In genomic region chr2:47225061-47225783, GRCh38 we compare ENCODE assay signal across 1 cellular context.
TF ChIP-seq lines count a peak whose summit lies in the region.

No MANE protein-coding gene starts in this region.

TF ChIP-seq in HepG2, 621 proteins besides CTCF, POLR2A, EP300 and RAD21 (continued from another document and continues in another):
- TF ChIP-seq SKIL (CRISPR knock-in tag; IDR thresholded peaks at IDR 0.05; ENCODE audit: borderline replicate concordance) (peak; percentile 82), RFX5 (IDR thresholded peaks at IDR 0.05; ENCODE audit: low read depth, low read length) (no peak), PHF5A (CRISPR knock-in tag; IDR thresholded peaks at IDR 0.05; ENCODE audit: low read depth, unreplicated experiment) (no peak), ZNF292 (CRISPR knock-in tag; IDR thresholded peaks at IDR 0.05; ENCODE audit: borderline replicate concordance, low read depth) (peak; percentile 85; the same call in 1 of the 2 replicates), ZEB1 (IDR thresholded peaks at IDR 0.05; ENCODE audit: insufficient replicate concordance, low read depth) (peak; percentile 70), KDM3A (CRISPR knock-in tag; IDR thresholded peaks at IDR 0.05; ENCODE audit: low read depth) (peak; percentile 54; the same call in 1 of the 2 replicates), CREB3 (CRISPR knock-in tag; IDR thresholded peaks at IDR 0.05) (no peak), ZNF382 (CRISPR knock-in tag; IDR thresholded peaks at IDR 0.05; ENCODE audit: borderline replicate concordance) (no peak), NFKBIZ (CRISPR knock-in tag; IDR thresholded peaks at IDR 0.05) (no peak; the same call in 1 of the 2 replicates), BRCA1 (CRISPR knock-in tag; IDR thresholded peaks at IDR 0.05) (no peak), KDM2A (CRISPR knock-in tag; IDR thresholded peaks at IDR 0.05; ENCODE audit: borderline replicate concordance, low read depth) (peak; percentile 85; the same call in 1 of the 2 replicates), ZNF367 (CRISPR knock-in tag; IDR thresholded peaks at IDR 0.05; ENCODE audit: borderline replicate concordance) (no peak), ZNF570 (CRISPR knock-in tag; IDR thresholded peaks at IDR 0.05; ENCODE audit: borderline replicate concordance) (no peak), MAFF (IDR thresholded peaks at IDR 0.05; ENCODE audit: low read depth, low read length) (peak; percentile 53), ZNF296 (CRISPR knock-in tag; conservative IDR thresholded peaks at IDR 0.05) (no peak), SAP130 (CRISPR knock-in tag; IDR thresholded peaks at IDR 0.05; ENCODE audit: low read depth) (peak; percentile 95), MZF1 (CRISPR knock-in tag; IDR thresholded peaks at IDR 0.05; ENCODE audit: borderline replicate concordance) (no peak), AFF4 (CRISPR knock-in tag; IDR thresholded peaks at IDR 0.05) (no peak), NONO (IDR thresholded peaks at IDR 0.05) (no peak), NONO (CRISPR knock-in tag; conservative IDR thresholded peaks at IDR 0.05) (peak; percentile 69; the same call in 1 of the 2 replicates), CBFB (CRISPR knock-in tag; IDR thresholded peaks at IDR 0.05) (peak; percentile 83; the same call in 1 of the 2 replicates), YEATS4 (CRISPR knock-in tag; IDR thresholded peaks at IDR 0.05; ENCODE audit: borderline replicate concordance) (no peak), KLF12 (CRISPR knock-in tag; IDR thresholded peaks at IDR 0.05; ENCODE audit: borderline replicate concordance) (no peak), ZMYM4 (CRISPR knock-in tag; IDR thresholded peaks at IDR 0.05) (peak; percentile 76), TBX3 (IDR thresholded peaks at IDR 0.05; ENCODE audit: borderline replicate concordance) (peak; percentile 55; the same call in 1 of the 2 replicates), HIVEP1 (CRISPR knock-in tag; IDR thresholded peaks at IDR 0.05) (peak; percentile 87), ZNF207 (IDR thresholded peaks at IDR 0.05; ENCODE audit: borderline replicate concordance) (no peak), NAIF1 (CRISPR knock-in tag; IDR thresholded peaks at IDR 0.05; ENCODE audit: borderline replicate concordance) (no peak), ZNF644 (CRISPR knock-in tag; IDR thresholded peaks at IDR 0.05; ENCODE audit: low read depth) (peak; percentile 81), LCORL (IDR thresholded peaks at IDR 0.05) (peak; percentile 62; the same call in 1 of the 2 replicates), LCORL (CRISPR knock-in tag; IDR thresholded peaks at IDR 0.05) (peak; percentile 91), ZNF720 (CRISPR knock-in tag; IDR thresholded peaks at IDR 0.05) (no peak), ZNF34 (CRISPR knock-in tag; IDR thresholded peaks at IDR 0.05; ENCODE audit: borderline replicate concordance) (no peak), TAF15 (IDR thresholded peaks at IDR 0.05; ENCODE audit: low read depth, low read length, poor library complexity, severe bottlenecking) (no peak), FOXA3 (CRISPR knock-in tag; IDR thresholded peaks at IDR 0.05) (peak; percentile 90), MED13 (CRISPR knock-in tag; IDR thresholded peaks at IDR 0.05) (no peak), ZNF597 (CRISPR knock-in tag; IDR thresholded peaks at IDR 0.05) (no peak), CCDC6 (CRISPR knock-in tag; IDR thresholded peaks at IDR 0.05) (peak; percentile 79), SSRP1 (CRISPR knock-in tag; IDR thresholded peaks at IDR 0.05) (no peak; the same call in 1 of the 2 replicates), ZNF350 (CRISPR knock-in tag; IDR thresholded peaks at IDR 0.05; ENCODE audit: borderline replicate concordance, low read depth) (peak; percentile 96), THYN1 (CRISPR knock-in tag; IDR thresholded peaks at IDR 0.05; ENCODE audit: borderline replicate concordance, low read depth) (no peak), ZNF773 (CRISPR knock-in tag; IDR thresholded peaks at IDR 0.05; ENCODE audit: borderline replicate concordance) (no peak), GATA4 (IDR thresholded peaks at IDR 0.05; ENCODE audit: borderline replicate concordance, low read depth) (no peak), KLF13 (CRISPR knock-in tag; IDR thresholded peaks at IDR 0.05) (no peak), ARID2 (CRISPR knock-in tag; IDR thresholded peaks at IDR 0.05; ENCODE audit: borderline replicate concordance) (no peak), FOXO1 (CRISPR knock-in tag; IDR thresholded peaks at IDR 0.05) (no peak; the same call in 1 of the 2 replicates), NR2C2 (CRISPR knock-in tag; IDR thresholded peaks at IDR 0.05; ENCODE audit: borderline replicate concordance) (peak; percentile 88), ZBTB37 (CRISPR knock-in tag; IDR thresholded peaks at IDR 0.05) (peak; percentile 77; the same call in 1 of the 2 replicates), HNRNPL (IDR thresholded peaks at IDR 0.05; ENCODE audit: low read depth, low read length) (0 out of 2 replicates have a peak, but pooled peaks have one; percentile 37), ZBTB7B (CRISPR knock-in tag; IDR thresholded peaks at IDR 0.05) (peak; percentile 66), DNMT3B (CRISPR knock-in tag; conservative IDR thresholded peaks at IDR 0.05) (0 out of 2 replicates have a peak, but pooled peaks have one; percentile 48), ZFY (CRISPR knock-in tag; IDR thresholded peaks at IDR 0.05) (no peak; the same call in 1 of the 2 replicates), RAD51 (IDR thresholded peaks at IDR 0.05; ENCODE audit: borderline replicate concordance) (no peak), DDIT3 (CRISPR knock-in tag; IDR thresholded peaks at IDR 0.05) (no peak), POLR2AphosphoS5 (IDR thresholded peaks at IDR 0.05; ENCODE audit: low read depth, low read length) (no peak), ZNF703 (CRISPR knock-in tag; IDR thresholded peaks at IDR 0.05; ENCODE audit: borderline replicate concordance) (no peak; the same call in 1 of the 2 replicates), ZSCAN21 (CRISPR knock-in tag; IDR thresholded peaks at IDR 0.05; ENCODE audit: borderline replicate concordance) (peak; percentile 84; the same call in 1 of the 2 replicates), RNF2 (conservative IDR thresholded peaks at IDR 0.05; ENCODE audit: low read depth) (peak; percentile 74; the same call in 1 of the 2 replicates), ZFX (CRISPR knock-in tag; IDR thresholded peaks at IDR 0.05; ENCODE audit: low read depth) (peak; percentile 52), ARNTL (CRISPR knock-in tag; IDR thresholded peaks at IDR 0.05) (no peak), RXRA (CRISPR knock-in tag; IDR thresholded peaks at IDR 0.05) (peak; percentile 97), ZFP82 (CRISPR knock-in tag; IDR thresholded peaks at IDR 0.05; ENCODE audit: borderline replicate concordance) (no peak), MAFG (CRISPR knock-in tag; IDR thresholded peaks at IDR 0.05) (no peak), ZNF501 (CRISPR knock-in tag; IDR thresholded peaks at IDR 0.05) (peak; percentile 57; the same call in 1 of the 2 replicates), ZNF282 (IDR thresholded peaks at IDR 0.05; ENCODE audit: partially characterized antibody) (no peak), KDM5A (IDR thresholded peaks at IDR 0.05; ENCODE audit: borderline replicate concordance, low read length) (no peak), ZNF260 (CRISPR knock-in tag; IDR thresholded peaks at IDR 0.05; ENCODE audit: borderline replicate concordance, low read depth) (no peak), MTERF4 (CRISPR knock-in tag; IDR thresholded peaks at IDR 0.05) (no peak), ZBTB8A (CRISPR knock-in tag; IDR thresholded peaks at IDR 0.05; ENCODE audit: borderline replicate concordance, low read depth) (no peak), ZNF362 (CRISPR knock-in tag; IDR thresholded peaks at IDR 0.05; ENCODE audit: borderline replicate concordance) (no peak; the same call in 1 of the 2 replicates), NCOA1 (CRISPR knock-in tag; IDR thresholded peaks at IDR 0.05) (no peak), ZNF562 (CRISPR knock-in tag; IDR thresholded peaks at IDR 0.05; ENCODE audit: borderline replicate concordance) (no peak), NR2F1 (CRISPR knock-in tag; IDR thresholded peaks at IDR 0.05) (peak; percentile 99 to 100)
